ENCODE assay signal across 4 cellular contexts in the genomic region with DNA sequence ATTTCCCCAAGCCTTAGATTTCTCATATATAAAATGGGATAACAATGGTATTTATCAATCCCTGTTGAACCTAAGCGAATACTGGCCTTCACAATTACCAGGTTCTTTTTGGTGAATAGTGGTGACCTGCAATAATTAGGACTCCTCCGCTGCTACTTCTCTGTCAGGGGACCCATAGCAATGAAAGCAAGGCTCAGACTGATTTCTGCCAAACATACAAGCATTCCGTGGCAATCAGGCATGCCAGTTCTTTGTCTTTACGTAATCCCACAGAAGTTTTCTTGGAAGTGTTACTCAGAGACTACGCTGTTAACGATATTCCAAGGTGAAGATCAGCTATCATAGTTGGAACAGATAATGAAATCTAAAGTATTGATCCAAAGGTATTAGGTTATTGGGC.
"Had no signal": no experiment of that assay in that cellular context is flagged by ENCODE, and none has a peak within 500 bp of the region (broad histone marks: within the 10 kb centered on the region; RNA-seq: fewer than 3 reads in every experiment).

No MANE protein-coding gene starts in this region.

- ATAC-seq: GM23338, HCT116, HepG2 had no signal

- DNase-seq: HFFc6 had no signal
